Comparison of ENCODE assay signal across 13 cellular contexts in the genomic region with DNA sequence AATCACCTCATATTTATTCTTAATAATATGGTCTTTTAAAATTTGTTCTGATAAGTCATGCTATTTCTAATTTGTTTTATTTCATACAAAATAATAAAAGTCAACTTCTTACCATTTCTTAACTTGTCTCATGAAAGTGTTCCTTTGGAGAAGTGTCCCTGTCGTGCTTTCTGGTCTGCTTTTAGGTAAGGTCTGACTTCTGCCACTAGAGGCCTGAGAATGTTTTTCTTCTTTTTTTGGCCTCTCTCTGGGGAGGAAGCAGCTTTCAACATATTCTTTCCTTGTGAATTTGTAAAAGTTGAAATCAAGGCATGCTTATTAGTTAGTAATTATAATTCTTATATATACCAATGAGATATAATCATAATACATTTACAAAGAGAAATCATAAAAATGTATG. TPM values are rescaled to one million over a fixed set of nuclear protein-coding genes. Genes with fewer than 3 reads are reported as not detected.
A peak's percentile ranks its signal among the peaks of the same experiment; 100 is the strongest.
DNase-seq lines count a peak whose midpoint lies in the region; ATAC-seq and TF ChIP-seq lines count a peak whose summit lies in the region.
"Had no signal": no experiment of that assay in that cellular context is flagged by ENCODE, and none has a peak within 500 bp of the region (broad histone marks: within the 10 kb centered on the region; RNA-seq: fewer than 3 reads in every experiment).

No MANE protein-coding gene starts in this region.

- no peak overlapping the region for H3K4me3 ChIP-seq in brain microvascular endothelial cell (ENCODE audit: low read depth, low read length)
- H3K4me3 ChIP-seq: spleen had no signal

- no peak overlapping the region for H3K27ac Mint-ChIP-seq in osteocyte (ENCODE audit: unreplicated experiment)
- H3K27ac Mint-ChIP-seq: activated naive CD4-positive, alpha-beta T cell treated with anti-CD3 and anti-CD28 coated beads for 36 hours; naive B cell had no signal

- ATAC-seq in HG03354 (IDR thresholded peaks at IDR 0.05; ENCODE audit: poor library complexity, severe bottlenecking, unreplicated experiment) = peak; percentile 66

- TF ChIP-seq CTCF in brain microvascular endothelial cell (IDR thresholded peaks at IDR 0.05; ENCODE audit: low read depth, low read length, missing control alignments) (peak; percentile 54), osteocyte (IDR thresholded peaks at IDR 0.05) (peak; percentile 32)

- H3K4me1 Mint-ChIP-seq in osteocyte (ENCODE audit: unreplicated experiment) = peaks cover 2% of the 10 kb centered on the region

- no peaks in the 10 kb centered on the region for H3K27me3 ChIP-seq in brain microvascular endothelial cell (replicated peaks)
- H3K27me3 ChIP-seq: spleen had no signal

- H3K9me3 Mint-ChIP-seq in osteocyte (ENCODE audit: unreplicated experiment) = peaks cover 13% of the 10 kb centered on the region
- H3K9me3 Mint-ChIP-seq: activated naive CD4-positive, alpha-beta T cell treated with anti-CD3 and anti-CD28 coated beads for 36 hours; naive B cell had no signal

- H3K36me3 Mint-ChIP-seq in osteocyte (ENCODE audit: unreplicated experiment) = peaks cover 4% of the 10 kb centered on the region
- H3K36me3 Mint-ChIP-seq: naive B cell had no signal

- H3K4me3 Mint-ChIP-seq in osteocyte (ENCODE audit: unreplicated experiment) = no peak overlapping the region
- H3K4me3 Mint-ChIP-seq: activated naive CD4-positive, alpha-beta T cell treated with anti-CD3 and anti-CD28 coated beads for 36 hours; naive B cell had no signal

- H3K27ac ChIP-seq in brain microvascular endothelial cell = no peak overlapping the region
- H3K27ac ChIP-seq: spleen had no signal

- in situ Hi-C loops in brain microvascular endothelial cell (cut with HindIII; ENCODE audit: low pct_ligation_motif_present, low sequenced_read_pairs) = no loop called here

- DNase-seq in NCI-H82 (lab: John Stamatoyannopoulos, UW) (peak; percentile 13), NCI-H82 treated with DMSO at 0.1 percent for 48 hours (lab: John Stamatoyannopoulos, UW; ENCODE audit: unreplicated experiment) (no peak), brain microvascular endothelial cell (no peak), osteocyte (ENCODE audit: extremely low spot score, unreplicated experiment) (no peak), NCI-H510A treated with DMSO at 0.1 percent for 48 hours (lab: John Stamatoyannopoulos, UW) (no peak), NCI-H2107 (lab: John Stamatoyannopoulos, UW) (no peak)
- DNase-seq in activated CD4-positive, alpha-beta T cell treated with anti-CD3 and anti-CD28 coated beads, Interleukin-2, amount 50 U/mL, for 1 hour = no peak
- DNase-seq: activated CD4-positive, alpha-beta T cell treated with anti-CD3 and anti-CD28 coated beads for 48 hours; activated naive CD4-positive, alpha-beta T cell treated with anti-CD3 and anti-CD28 coated beads for 36 hours; naive B cell; NCI-H1694 treated with DMSO at 0.1 percent for 48 hours; spleen had no signal

- no peaks in the 10 kb centered on the region for H3K36me3 ChIP-seq in brain microvascular endothelial cell (replicated peaks)
- H3K36me3 ChIP-seq: spleen had no signal

- H3K27me3 Mint-ChIP-seq in osteocyte (ENCODE audit: unreplicated experiment) = no peaks in the 10 kb centered on the region
- H3K27me3 Mint-ChIP-seq: naive B cell had no signal

RNA-seq across cellular contexts. Expression of a gene that starts 39.4 kb away (rescaled TPM):
- 7.2 and 8.2 TPM in 2 replicates for total RNA-seq in osteocyte
